In genomic region chr21:28758042-28758882, GRCh38 we compare ENCODE assay signal across 25 cellular contexts.
DNase-seq lines count a peak whose midpoint lies in the region; ATAC-seq and TF ChIP-seq lines count a peak whose summit lies in the region.
"Had no signal": no experiment of that assay in that cellular context is flagged by ENCODE, and none has a peak within 500 bp of the region (broad histone marks: within the 10 kb centered on the region; RNA-seq: fewer than 3 reads in every experiment).

No MANE protein-coding gene starts in this region.

- no peak overlapping the region for H3K9ac ChIP-seq in trophoblast cell (ENCODE audit: low read length)

- H4K91ac ChIP-seq in trophoblast cell (ENCODE audit: low read depth, low read length) = no peak overlapping the region

- H3K27me3 Mint-ChIP-seq in type B pancreatic cell = no peaks in the 10 kb centered on the region
- H3K27me3 Mint-ChIP-seq in activated naive CD4-positive, alpha-beta T cell treated with anti-CD3 and anti-CD28 coated beads, Interleukin-2, amount 10 ng/mL, durations not matched to agents 7 days and 5 days = no peaks in the 10 kb centered on the region

- DNase-seq in cardiac muscle cell (ENCODE audit: low read depth in 1 of 2, low spot score in 1 of 2) (peak in 1 of 2 donors; percentile 26), Right ventricle myocardium superior (no peak), ascending aorta (ENCODE audit: low spot score in 2 of 2) (no peak), foreskin keratinocyte (no peak), type B pancreatic cell (ENCODE audit: extremely low spot score, unreplicated experiment) (no peak), trophoblast cell (no peak)
- no peak for DNase-seq in activated naive CD4-positive, alpha-beta T cell treated with anti-CD3 and anti-CD28 coated beads, Interleukin-2, amount 50 U/mL, for 16 hours
- no peak for DNase-seq in activated naive CD4-positive, alpha-beta T cell treated with anti-CD3 and anti-CD28 coated beads, Interleukin-2, amount 10 ng/mL, durations not matched to agents 7 days and 5 days
- DNase-seq: activated CD4-positive, alpha-beta T cell treated with anti-CD3 and anti-CD28 coated beads for 1 hour; activated CD8-positive, alpha-beta T cell treated with anti-CD3 and anti-CD28 coated beads, Interleukin-2, amount 10 ng/mL, durations not matched to agents 7 days and 5 days; activated T-cell treated with anti-CD3 and anti-CD28 coated beads, Interleukin-2, amount 50 U/mL, for 1 hour; central memory CD4-positive, alpha-beta T cell; COR-L47; KBM-7; left colon; midbrain; NCI-H1694; NCI-H82; nephron progenitor cell; OCI-M1; posterior cingulate gyrus; small intestine; stimulated activated naive CD4-positive, alpha-beta T cell; T-helper 1 cell; testis had no signal

- H3K4me3 Mint-ChIP-seq in type B pancreatic cell = peak overlapping the region; percentile 2
- H3K4me3 Mint-ChIP-seq in activated naive CD4-positive, alpha-beta T cell treated with anti-CD3 and anti-CD28 coated beads, Interleukin-2, amount 10 ng/mL, durations not matched to agents 7 days and 5 days = no peak overlapping the region
- H3K4me3 Mint-ChIP-seq: activated CD8-positive, alpha-beta T cell treated with anti-CD3 and anti-CD28 coated beads, Interleukin-2, amount 10 ng/mL, durations not matched to agents 7 days and 5 days; nephron progenitor cell had no signal

- no peaks in the 10 kb centered on the region for H3K36me3 Mint-ChIP-seq in type B pancreatic cell
- no peaks in the 10 kb centered on the region for H3K36me3 Mint-ChIP-seq in activated naive CD4-positive, alpha-beta T cell treated with anti-CD3 and anti-CD28 coated beads, Interleukin-2, amount 10 ng/mL, durations not matched to agents 7 days and 5 days

- H3K4me1 ChIP-seq in cardiac muscle cell (ENCODE audit: low read depth) = peaks cover 32% of the 10 kb centered on the region
- H3K4me1 ChIP-seq in ascending aorta = peaks cover 4 to 55% of the 10 kb centered on the region in 2 donors
- no peaks in the 10 kb centered on the region for H3K4me1 ChIP-seq in foreskin keratinocyte
- H3K4me1 ChIP-seq in trophoblast cell (ENCODE audit: control insufficient read depth in 1 of 2, insufficient read depth in 2 of 2, low read length in 2 of 2) = no peaks in the 10 kb centered on the region
- H3K4me1 ChIP-seq: testis had no signal

- H2BK5ac ChIP-seq in trophoblast cell (ENCODE audit: low read depth, low read length, poor library complexity) = no peak overlapping the region

- peaks cover 2% of the 10 kb centered on the region for H3K79me1 ChIP-seq in trophoblast cell (ENCODE audit: low read length)

- no peak overlapping the region for H2AFZ ChIP-seq in trophoblast cell (ENCODE audit: insufficient read depth, low read length, poor library complexity)

- WGBS in trophoblast cell (ENCODE audit: extremely low coverage, insufficient coverage, insufficient read length) = no CpG with 5 or more reads among the region's 7 CpGs

- H3K4me3 ChIP-seq in cardiac muscle cell (no peak overlapping the region), ascending aorta (no peak overlapping the region), trophoblast cell (ENCODE audit: low read depth, low read length) (no peak overlapping the region)
- H3K4me3 ChIP-seq: testis had no signal

- no peak overlapping the region for H2BK120ac ChIP-seq in trophoblast cell (ENCODE audit: insufficient read depth, low read length, poor library complexity)

- no peak overlapping the region for H3K18ac ChIP-seq in trophoblast cell (ENCODE audit: low read length)

- CTCF ChIA-PET in activated naive CD4-positive, alpha-beta T cell treated with anti-CD3 and anti-CD28 coated beads, Interleukin-2, amount 10 ng/mL, durations not matched to agents 7 days and 5 days (lab: Charles Lee) = interaction anchor here (5.1 kb wide), 1 partner anchor 13 kb away, joined by 31 read pairs; no protein-coding TSS in a partner anchor

- no peak overlapping the region for H2AK5ac ChIP-seq in trophoblast cell (ENCODE audit: low read length)

- no peak overlapping the region for H3K4me2 ChIP-seq in trophoblast cell (ENCODE audit: low read length)

- no peak overlapping the region for H2BK12ac ChIP-seq in trophoblast cell (ENCODE audit: low read length)

- H3K36me3 ChIP-seq in cardiac muscle cell (no peaks in the 10 kb centered on the region), ascending aorta (no peaks in the 10 kb centered on the region), trophoblast cell (ENCODE audit: control insufficient read depth in 1 of 2, insufficient read depth in 2 of 2, low read length in 2 of 2) (no peaks in the 10 kb centered on the region)

- H3K27ac Mint-ChIP-seq in type B pancreatic cell = no peak overlapping the region
- no peak overlapping the region for H3K27ac Mint-ChIP-seq in activated naive CD4-positive, alpha-beta T cell treated with anti-CD3 and anti-CD28 coated beads, Interleukin-2, amount 10 ng/mL, durations not matched to agents 7 days and 5 days
- H3K27ac Mint-ChIP-seq: activated CD8-positive, alpha-beta T cell treated with anti-CD3 and anti-CD28 coated beads, Interleukin-2, amount 10 ng/mL, durations not matched to agents 7 days and 5 days; nephron progenitor cell had no signal

- no peak overlapping the region for H4K12ac ChIP-seq in trophoblast cell (ENCODE audit: low read depth, low read length)

- ATAC-seq in Right ventricle myocardium superior (ENCODE audit: poor library complexity) = no peak
- ATAC-seq in foreskin keratinocyte = peak; percentile 35
- ATAC-seq: activated CD8-positive, alpha-beta T cell treated with anti-CD3 and anti-CD28 coated beads, Interleukin-2, amount 10 ng/mL, durations not matched to agents 7 days and 5 days; left colon had no signal

- H3K4ac ChIP-seq in trophoblast cell (ENCODE audit: low read depth, low read length) = no peak overlapping the region

- no peak for TF ChIP-seq CTCF in cardiac muscle cell (IDR thresholded peaks at IDR 0.05; ENCODE audit: low read depth, low read length)
- TF ChIP-seq CTCF in ascending aorta (IDR thresholded peaks at IDR 0.05) = no peak
- TF ChIP-seq CTCF in foreskin keratinocyte (conservative IDR thresholded peaks at IDR 0.05) = no peak
- TF ChIP-seq CTCF in type B pancreatic cell (conservative IDR thresholded peaks at IDR 0.05) = no peak

- no peaks in the 10 kb centered on the region for H3K9me3 Mint-ChIP-seq in type B pancreatic cell
- peaks cover 2% of the 10 kb centered on the region for H3K9me3 Mint-ChIP-seq in activated naive CD4-positive, alpha-beta T cell treated with anti-CD3 and anti-CD28 coated beads, Interleukin-2, amount 10 ng/mL, durations not matched to agents 7 days and 5 days
- H3K9me3 Mint-ChIP-seq: nephron progenitor cell had no signal

- no peaks in the 10 kb centered on the region for H3K9me3 ChIP-seq in cardiac muscle cell (ENCODE audit: low read depth)
- H3K9me3 ChIP-seq in ascending aorta = no peaks in the 10 kb centered on the region
- H3K9me3 ChIP-seq in trophoblast cell (ENCODE audit: insufficient read depth, low read depth, low read length) = no peaks in the 10 kb centered on the region
- H3K9me3 ChIP-seq: testis had no signal

- H3K14ac ChIP-seq in trophoblast cell (ENCODE audit: low read length) = no peak overlapping the region

- no peaks in the 10 kb centered on the region for H3K27me3 ChIP-seq in cardiac muscle cell
- no peaks in the 10 kb centered on the region for H3K27me3 ChIP-seq in ascending aorta
- H3K27me3 ChIP-seq in foreskin keratinocyte = no peaks in the 10 kb centered on the region
- H3K27me3 ChIP-seq in trophoblast cell (ENCODE audit: insufficient read depth, low read length) = no peaks in the 10 kb centered on the region
- H3K27me3 ChIP-seq: testis had no signal

- no peaks in the 10 kb centered on the region for H3K79me2 ChIP-seq in trophoblast cell (ENCODE audit: control insufficient read depth, insufficient read depth, low read length, poor library complexity)

- no peaks in the 10 kb centered on the region for H3K4me1 Mint-ChIP-seq in type B pancreatic cell (ENCODE audit: unreplicated experiment)
- H3K4me1 Mint-ChIP-seq in activated naive CD4-positive, alpha-beta T cell treated with anti-CD3 and anti-CD28 coated beads, Interleukin-2, amount 10 ng/mL, durations not matched to agents 7 days and 5 days = no peaks in the 10 kb centered on the region

- peak overlapping the region; percentile 100 for H3K27ac ChIP-seq in cardiac muscle cell
- H3K27ac ChIP-seq in ascending aorta = peak overlapping the region; percentile 48 to 96
- H3K27ac ChIP-seq in foreskin keratinocyte = no peak overlapping the region
- H3K27ac ChIP-seq in trophoblast cell (ENCODE audit: low read depth, low read length) = no peak overlapping the region
- H3K27ac ChIP-seq: testis had no signal

- no peak overlapping the region for H3K23ac ChIP-seq in trophoblast cell (ENCODE audit: low read length)

- intact Hi-C loops in Right ventricle myocardium superior (cut with DNase I) = no loop called here
- intact Hi-C loops in ascending aorta (cut with DNase I) = loop anchor here (5.0 kb wide), 1 partner anchor 139 kb away; no protein-coding TSS in a partner anchor

- H4K8ac ChIP-seq in trophoblast cell (ENCODE audit: low read depth, low read length) = no peak overlapping the region

Comparison
In these comparisons a context has a peak if more than half of its experiments do, and no peak if none do; other contexts are left out.
1. H3K27ac ChIP-seq: peak in cardiac muscle cell (single experiment) and ascending aorta (2 of 2); none in foreskin keratinocyte (single experiment) and trophoblast cell (single experiment).